In genomic region chr10:11270135-11270857, GRCh38 we compare ENCODE assay signal across 8 cellular contexts.
DNase-seq lines count a peak whose midpoint lies in the region; ATAC-seq and TF ChIP-seq lines count a peak whose summit lies in the region.

No MANE protein-coding gene starts in this region.

- H3K36me3 Mint-ChIP-seq in activated naive CD8-positive, alpha-beta T cell: peaks cover 14% of the 10 kb centered on the region

- H3K36me3 ChIP-seq in heart right ventricle: peaks cover 0 to 93% (median 10%) of the 10 kb centered on the region in 9 donors

- no peaks in the 10 kb centered on the region for H3K27me3 ChIP-seq in heart right ventricle

- ATAC-seq in GM19035 (IDR thresholded peaks at IDR 0.05; ENCODE audit: unreplicated experiment) (peak; percentile 80), HG03460 (IDR thresholded peaks at IDR 0.05; ENCODE audit: unreplicated experiment) (peak; percentile 49), SK-N-SH treated with all-trans-retinoic acid at 6 μM for 48 hours (peak; percentile 47; the same call in 2 of the 3 replicates), heart right ventricle (peak; percentile 92 to 98 (median 96)), sciatic nerve (peak; percentile 96), HG03097 (IDR thresholded peaks at IDR 0.05; ENCODE audit: low FRiP score, unreplicated experiment) (no peak)

- no peaks in the 10 kb centered on the region for H3K27me3 Mint-ChIP-seq in activated naive CD8-positive, alpha-beta T cell

- peaks cover 0 to 37% (median 23%) of the 10 kb centered on the region in 9 donors for H3K4me1 ChIP-seq in heart right ventricle

- peak overlapping the region; percentile 82 for H3K27ac Mint-ChIP-seq in activated naive CD8-positive, alpha-beta T cell

- H3K4me3 ChIP-seq in heart right ventricle: no peak overlapping the region

- H3K4me3 Mint-ChIP-seq in activated naive CD8-positive, alpha-beta T cell: no peak overlapping the region

- H3K9me3 Mint-ChIP-seq in activated naive CD8-positive, alpha-beta T cell (ENCODE audit: low read depth): no peaks in the 10 kb centered on the region

- peak; percentile 24 for DNase-seq in AG20443 (ENCODE audit: low spot score)
- peak; percentile 83 to 84 for DNase-seq in heart right ventricle
- peak; percentile 92 for DNase-seq in sciatic nerve (ENCODE audit: low spot score)

- no peaks in the 10 kb centered on the region for H3K9me3 ChIP-seq in heart right ventricle

- 25 to 33% methylated on average over 18 of the region's 18 CpGs for WGBS in heart right ventricle, 2 donors

- intact Hi-C loops in heart right ventricle (cut with DNase I): loop anchor here in 5 of 10 donors (5.0 to 10.0 kb wide), 3 partner anchors 98 to 1035 kb away; no protein-coding TSS in a partner anchor
- intact Hi-C loops in sciatic nerve (cut with DNase I): no loop called here

- H3K27ac ChIP-seq in heart right ventricle: peak overlapping the region in 6 of 10 donors; percentile 9 to 55 (median 39)

- TF ChIP-seq CTCF in heart right ventricle (IDR thresholded peaks at IDR 0.05): peak; percentile 63 to 96 (median 90)

- H3K4me1 Mint-ChIP-seq in activated naive CD8-positive, alpha-beta T cell (ENCODE audit: low read depth): peaks cover 51% of the 10 kb centered on the region

TF ChIP-seq in SK-N-SH treated with all-trans-retinoic acid at 6 μM for 48 hours, 23 proteins besides CTCF, POLR2A, EP300 and RAD21:
- TF ChIP-seq ZFP30 (CRISPR knock-in tag; IDR thresholded peaks at IDR 0.05): no peak
- no peak for TF ChIP-seq ZC3H10 (CRISPR knock-in tag; IDR thresholded peaks at IDR 0.05)
- TF ChIP-seq, protein P1, sequence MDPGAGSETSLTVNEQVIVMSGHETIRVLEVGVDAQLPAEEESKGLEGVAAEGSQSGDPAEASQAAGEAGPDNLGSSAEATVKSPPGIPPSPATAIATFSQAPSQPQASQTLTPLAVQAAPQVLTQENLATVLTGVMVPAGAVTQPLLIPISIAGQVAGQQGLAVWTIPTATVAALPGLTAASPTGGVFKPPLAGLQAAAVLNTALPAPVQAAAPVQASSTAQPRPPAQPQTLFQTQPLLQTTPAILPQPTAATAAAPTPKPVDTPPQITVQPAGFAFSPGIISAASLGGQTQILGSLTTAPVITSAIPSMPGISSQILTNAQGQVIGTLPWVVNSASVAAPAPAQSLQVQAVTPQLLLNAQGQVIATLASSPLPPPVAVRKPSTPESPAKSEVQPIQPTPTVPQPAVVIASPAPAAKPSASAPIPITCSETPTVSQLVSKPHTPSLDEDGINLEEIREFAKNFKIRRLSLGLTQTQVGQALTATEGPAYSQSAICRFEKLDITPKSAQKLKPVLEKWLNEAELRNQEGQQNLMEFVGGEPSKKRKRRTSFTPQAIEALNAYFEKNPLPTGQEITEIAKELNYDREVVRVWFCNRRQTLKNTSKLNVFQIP (CRISPR knock-in tag; IDR thresholded peaks at IDR 0.05; ENCODE audit: borderline replicate concordance, low read depth): no peak
- TF ChIP-seq ZFP3 (CRISPR knock-in tag; IDR thresholded peaks at IDR 0.05): no peak
- no peak for TF ChIP-seq OSR1 (CRISPR knock-in tag; IDR thresholded peaks at IDR 0.05)
TF ChIP-seq in SK-N-SH treated with all-trans-retinoic acid at 6 μM for 48 hours: peak in this region for 0.

Comparison
In these comparisons a context has a peak if more than half of its experiments do, and no peak if none do; other contexts are left out.
1. DNase-seq: peak in every context shown above with its lines; median percentile 92 in sciatic nerve; 84 in heart right ventricle; 24 in AG20443.